Comparison of ENCODE assay signal across 8 cellular contexts in genomic region chr10:91198781-91199180, GRCh38. TPM values are rescaled to one million over a fixed set of nuclear protein-coding genes. Genes with fewer than 3 reads are reported as not detected.
DNase-seq lines count a peak whose midpoint lies in the region; ATAC-seq and TF ChIP-seq lines count a peak whose summit lies in the region.

No MANE protein-coding gene starts in this region.

- H3K4me1 ChIP-seq in liver (ENCODE audit: control insufficient read depth in 4 of 4, insufficient read depth in 4 of 4, low read length in 3 of 4) = peaks cover 4 to 14% (median 12%) of the 10 kb centered on the region in 4 donors

- no peaks in the 10 kb centered on the region for H3K36me3 ChIP-seq in liver (ENCODE audit: control insufficient read depth in 4 of 4, insufficient read depth in 3 of 4, low read depth in 1 of 4, low read length in 3 of 4)

- H3K36me3 Mint-ChIP-seq in activated naive CD8-positive, alpha-beta T cell = peaks cover 15% of the 10 kb centered on the region

- H3K27me3 ChIP-seq in liver (ENCODE audit: control insufficient read depth in 4 of 4, insufficient read depth in 4 of 4, low read length in 3 of 4) = no peaks in the 10 kb centered on the region

- WGBS in liver = 9% methylated on average over 1 of the region's 1 CpG

- TF ChIP-seq CTCF in liver (IDR thresholded peaks at IDR 0.05; ENCODE audit: low read depth, low read length, missing input control) = no peak

- peak overlapping the region; percentile 75 for H3K27ac Mint-ChIP-seq in activated naive CD8-positive, alpha-beta T cell

- DNase-seq in AML-193 (lab: John Stamatoyannopoulos, UW) (peak; percentile 78 to 82), GM19240 (ENCODE audit: insufficient read length, low spot score) (peak; percentile 21), NCI-H146 (lab: John Stamatoyannopoulos, UW) (no peak), germinal center (ENCODE audit: low spot score) (no peak)
- no peak for DNase-seq in stimulated activated CD4-positive, alpha-beta T cell treated with anti-CD3 and anti-CD28 coated beads, Interleukin-4, amount 100 ng/mL, for 4 hours

- no peaks in the 10 kb centered on the region for H3K27me3 Mint-ChIP-seq in activated naive CD8-positive, alpha-beta T cell

- ATAC-seq in HG03280 (IDR thresholded peaks at IDR 0.05; ENCODE audit: unreplicated experiment) = peak; percentile 81

- H3K9me3 ChIP-seq in liver (ENCODE audit: control insufficient read depth in 4 of 4, low read length in 3 of 4) = no peaks in the 10 kb centered on the region

- H3K27ac ChIP-seq in liver (ENCODE audit: low read depth in 1 of 2, low read length in 2 of 2) = peak overlapping the region; percentile 63 to 71

- H3K4me3 ChIP-seq in liver (ENCODE audit: low read depth in 1 of 3, low read length in 3 of 3) = no peak overlapping the region

- H3K9me3 Mint-ChIP-seq in activated naive CD8-positive, alpha-beta T cell (ENCODE audit: low read depth) = no peaks in the 10 kb centered on the region

- H3K4me1 Mint-ChIP-seq in activated naive CD8-positive, alpha-beta T cell (ENCODE audit: low read depth) = peaks cover 85% of the 10 kb centered on the region

- peak overlapping the region; percentile 42 for H3K4me3 Mint-ChIP-seq in activated naive CD8-positive, alpha-beta T cell

- H3K9ac ChIP-seq in liver (ENCODE audit: low read depth in 1 of 2, low read length in 2 of 2) = peak overlapping the region in 1 of 2 donors; percentile 48

- TF ChIP-seq RAD21 in liver (IDR thresholded peaks at IDR 0.05) = peak in 1 of 2 donors; percentile 30

TF ChIP-seq in liver, 16 proteins besides CTCF, POLR2A, EP300 and RAD21:
- peak; percentile 25 to 27 for TF ChIP-seq HNF4A (conservative IDR thresholded peaks at IDR 0.05)
- no peak for TF ChIP-seq REST (IDR thresholded peaks at IDR 0.05)
- TF ChIP-seq ZBTB33 (IDR thresholded peaks at IDR 0.05) = no peak
- no peak for TF ChIP-seq EGR1 (IDR thresholded peaks at IDR 0.05; ENCODE audit: low read depth in 2 of 2)
- no peak for TF ChIP-seq MAX (IDR thresholded peaks at IDR 0.05)
- peak; percentile 35 for TF ChIP-seq NR2F2 (IDR thresholded peaks at IDR 0.05)
- TF ChIP-seq JUND (IDR thresholded peaks at IDR 0.05) = peak in 1 of 2 donors; percentile 31
- TF ChIP-seq ATF3 (IDR thresholded peaks at IDR 0.05) = peak; percentile 99
- TF ChIP-seq FOXA2 (IDR thresholded peaks at IDR 0.05) = no peak
- peak; percentile 11 for TF ChIP-seq SP1 (IDR thresholded peaks at IDR 0.05)
- TF ChIP-seq RXRA (IDR thresholded peaks at IDR 0.05) = peak; percentile 22 to 38
- TF ChIP-seq FOXA1 (IDR thresholded peaks at IDR 0.05) = no peak
- no peak for TF ChIP-seq HNF4G (IDR thresholded peaks at IDR 0.05)
- peak; percentile 13 for TF ChIP-seq YY1 (IDR thresholded peaks at IDR 0.05)
- no peak for TF ChIP-seq TAF1 (conservative IDR thresholded peaks at IDR 0.05)
- TF ChIP-seq GABPA (IDR thresholded peaks at IDR 0.05 in 1 of 2, conservative IDR thresholded peaks at IDR 0.05 in 1 of 2) = no peak

RNA-seq across cellular contexts. Expression of gene PCGF5, which starts 21.7 kb away (rescaled TPM):
- 10 to 100 TPM; 34.8 to 55.5 TPM for total RNA-seq in liver
- 10 to 100 TPM; 18.9 to 29.6 TPM for polyA plus RNA-seq in liver

Comparison
In these comparisons a context has a peak if more than half of its experiments do, and no peak if none do; other contexts are left out.
1. DNase-seq: peak in AML-193 (2 of 2) and GM19240 (single experiment); none in stimulated activated CD4-positive, alpha-beta T cell treated with anti-CD3 and anti-CD28 coated beads, Interleukin-4, amount 100 ng/mL, for 4 hours (0 of 2), NCI-H146 (single experiment) and germinal center (single experiment).